31 cellular contexts compared by ENCODE assay signal in genomic region chr10:97029271-97029670, GRCh38.
"Had no signal": no experiment of that assay in that cellular context is flagged by ENCODE, and none has a peak within 500 bp of the region (broad histone marks: within the 10 kb centered on the region; RNA-seq: fewer than 3 reads in every experiment).

No MANE protein-coding gene starts in this region.

- H3K27me3 Mint-ChIP-seq: activated CD4-positive, alpha-beta memory T cell treated with anti-CD3 and anti-CD28 coated beads for 36 hours; activated T-helper 17 cell treated with anti-CD3 and anti-CD28 coated beads, Interleukin-2, amount 50 U/mL, for 72 hours had no signal

- DNase-seq: activated B cell treated with CpG ODN at 0.5 μM for 24 hours; activated CD4-positive, alpha-beta memory T cell treated with anti-CD3 and anti-CD28 coated beads for 36 hours; activated CD4-positive, alpha-beta T cell treated with anti-CD3 and anti-CD28 coated beads for 4 hours; activated CD4-positive, alpha-beta T cell treated with anti-CD3 and anti-CD28 coated beads, Interleukin-2, amount 10 ng/mL, durations not matched to agents 24 days and 14 days; activated CD4-positive, alpha-beta T cell treated with anti-CD3 and anti-CD28 coated beads, Interleukin-2, amount 50 U/mL, for 1 hour; activated CD4-positive, alpha-beta T cell treated with anti-CD3 and anti-CD28 coated beads, Interleukin-2, amount 50 U/mL, for 4 hours; activated CD4-positive, CD25-positive, alpha-beta regulatory T cell treated with anti-CD3 and anti-CD28 coated beads, Interleukin-2, amount 50 U/mL, for 72 hours; activated CD8-positive, alpha-beta memory T cell treated with anti-CD3 and anti-CD28 coated beads, Interleukin-2, amount 50 U/mL, for 4 hours; activated CD8-positive, alpha-beta T cell treated with anti-CD3 and anti-CD28 coated beads for 36 hours; activated effector memory CD4-positive, alpha-beta T cell treated with anti-CD3 and anti-CD28 coated beads, Interleukin-2, amount 50 U/mL, for 16 hours; activated gamma-delta T cell treated with Interleukin-2 at 50 U/mL for 16 hours; activated naive CD4-positive, alpha-beta T cell; activated naive CD4-positive, alpha-beta T cell treated with anti-CD3 and anti-CD28 coated beads for 36 hours; activated naive CD4-positive, alpha-beta T cell treated with anti-CD3 and anti-CD28 coated beads, Interleukin-2, amount 50 U/mL, for 16 hours; activated naive CD8-positive, alpha-beta T cell treated with anti-CD3 and anti-CD28 coated beads, Interleukin-2, amount 10 ng/mL, durations not matched to agents 7 days and 5 days; activated T-cell treated with anti-CD3 and anti-CD28 coated beads for 4 hours; activated T-cell treated with anti-CD3 and anti-CD28 coated beads, Interleukin-2, amount 50 U/mL, for 1 hour; activated T-cell treated with anti-CD3 and anti-CD28 coated beads, Interleukin-2, amount 50 U/mL, for 4 hours; activated T-cell treated with anti-CD3 and anti-CD28 coated beads, Interleukin-2, amount 50 U/mL, for 72 hours; adrenal gland; amniotic stem cell; aorta; body of pancreas; central memory CD4-positive, alpha-beta T cell; T-cell; T-helper 17 cell had no signal

- H3K9me3 Mint-ChIP-seq: activated B cell treated with CpG ODN at 0.5 μM for 24 hours; activated CD4-positive, alpha-beta memory T cell treated with anti-CD3 and anti-CD28 coated beads for 36 hours; activated CD4-positive, alpha-beta T cell treated with anti-CD3 and anti-CD28 coated beads, Interleukin-2, amount 10 ng/mL, durations not matched to agents 24 days and 14 days; activated CD8-positive, alpha-beta T cell treated with anti-CD3 and anti-CD28 coated beads for 36 hours; activated naive CD4-positive, alpha-beta T cell treated with anti-CD3 and anti-CD28 coated beads for 36 hours; activated naive CD4-positive, alpha-beta T cell treated with anti-CD3 and anti-CD28 coated beads, Interleukin-2, amount 50 U/mL, for 72 hours; activated naive CD8-positive, alpha-beta T cell treated with anti-CD3 and anti-CD28 coated beads, Interleukin-2, amount 10 ng/mL, durations not matched to agents 7 days and 5 days; activated T-cell treated with anti-CD3 and anti-CD28 coated beads, Interleukin-2, amount 50 U/mL, for 4 hours; activated T-cell treated with anti-CD3 and anti-CD28 coated beads, Interleukin-2, amount 50 U/mL, for 72 hours; activated T-helper 1 cell treated with anti-CD3 and anti-CD28 coated beads, Interleukin-12 subunit alpha, Interleukin-12 subunit beta, Interleukin-2, Interleukin-4 antibody, amounts not matched to agents 30 ng/mL and 10 ng/mL and 1 ng/mL, durations not matched to agents 14 hours and 24 hours and 36 hours; activated T-helper 17 cell treated with anti-CD3 and anti-CD28 coated beads, Interleukin-2, amount 50 U/mL, for 72 hours; T-cell had no signal

- H3K4me3 ChIP-seq: adrenal gland, body of pancreas, breast epithelium had no signal

- H3K36me3 ChIP-seq: adrenal gland, brain microvascular endothelial cell, breast epithelium had no signal

- H3K27ac ChIP-seq: adrenal gland, body of pancreas, brain microvascular endothelial cell, breast epithelium had no signal

- ATAC-seq: activated CD8-positive, alpha-beta T cell treated with anti-CD3 and anti-CD28 coated beads for 36 hours; activated naive CD4-positive, alpha-beta T cell treated with anti-CD3 and anti-CD28 coated beads, Interleukin-2, amount 50 U/mL, for 72 hours; activated T-cell treated with anti-CD3 and anti-CD28 coated beads, Interleukin-2, amount 50 U/mL, for 4 hours; activated T-cell treated with anti-CD3 and anti-CD28 coated beads, Interleukin-2, amount 50 U/mL, for 72 hours; activated T-helper 17 cell treated with anti-CD3 and anti-CD28 coated beads, Interleukin-2, amount 50 U/mL, for 72 hours; body of pancreas; T-cell; T-helper 17 cell had no signal

- H3K4me1 Mint-ChIP-seq: activated CD4-positive, alpha-beta T cell treated with anti-CD3 and anti-CD28 coated beads, Interleukin-2, amount 10 ng/mL, durations not matched to agents 24 days and 14 days; activated T-helper 17 cell treated with anti-CD3 and anti-CD28 coated beads, Interleukin-2, amount 50 U/mL, for 72 hours; T-cell had no signal

- H3K9me3 ChIP-seq: adrenal gland, body of pancreas, breast epithelium had no signal

- H3K27ac Mint-ChIP-seq: activated B cell treated with CpG ODN at 0.5 μM for 24 hours; activated CD4-positive, alpha-beta memory T cell treated with anti-CD3 and anti-CD28 coated beads for 36 hours; activated CD4-positive, alpha-beta T cell treated with anti-CD3 and anti-CD28 coated beads, Interleukin-2, amount 10 ng/mL, durations not matched to agents 24 days and 14 days; activated CD8-positive, alpha-beta T cell treated with anti-CD3 and anti-CD28 coated beads for 36 hours; activated naive CD4-positive, alpha-beta T cell treated with anti-CD3 and anti-CD28 coated beads for 36 hours; activated naive CD4-positive, alpha-beta T cell treated with anti-CD3 and anti-CD28 coated beads, Interleukin-2, amount 50 U/mL, for 72 hours; activated naive CD8-positive, alpha-beta T cell treated with anti-CD3 and anti-CD28 coated beads, Interleukin-2, amount 10 ng/mL, durations not matched to agents 7 days and 5 days; activated T-cell treated with anti-CD3 and anti-CD28 coated beads, Interleukin-2, amount 50 U/mL, for 72 hours; activated T-helper 1 cell treated with anti-CD3 and anti-CD28 coated beads, Interleukin-12 subunit alpha, Interleukin-12 subunit beta, Interleukin-2, Interleukin-4 antibody, amounts not matched to agents 30 ng/mL and 10 ng/mL and 1 ng/mL, durations not matched to agents 14 hours and 24 hours and 36 hours; activated T-helper 17 cell treated with anti-CD3 and anti-CD28 coated beads, Interleukin-2, amount 50 U/mL, for 72 hours; T-cell; T-helper 17 cell had no signal

- H3K36me3 Mint-ChIP-seq: activated CD4-positive, alpha-beta memory T cell treated with anti-CD3 and anti-CD28 coated beads for 36 hours; activated naive CD4-positive, alpha-beta T cell treated with anti-CD3 and anti-CD28 coated beads, Interleukin-2, amount 50 U/mL, for 72 hours; activated naive CD8-positive, alpha-beta T cell treated with anti-CD3 and anti-CD28 coated beads, Interleukin-2, amount 10 ng/mL, durations not matched to agents 7 days and 5 days; T-cell had no signal

- H3K4me3 Mint-ChIP-seq: activated B cell treated with CpG ODN at 0.5 μM for 24 hours; activated CD4-positive, alpha-beta memory T cell treated with anti-CD3 and anti-CD28 coated beads for 36 hours; activated CD4-positive, alpha-beta T cell treated with anti-CD3 and anti-CD28 coated beads, Interleukin-2, amount 10 ng/mL, durations not matched to agents 24 days and 14 days; activated CD8-positive, alpha-beta T cell treated with anti-CD3 and anti-CD28 coated beads for 36 hours; activated naive CD4-positive, alpha-beta T cell treated with anti-CD3 and anti-CD28 coated beads for 36 hours; activated naive CD8-positive, alpha-beta T cell treated with anti-CD3 and anti-CD28 coated beads, Interleukin-2, amount 10 ng/mL, durations not matched to agents 7 days and 5 days; activated T-cell treated with anti-CD3 and anti-CD28 coated beads, Interleukin-2, amount 50 U/mL, for 4 hours; activated T-cell treated with anti-CD3 and anti-CD28 coated beads, Interleukin-2, amount 50 U/mL, for 72 hours; activated T-helper 1 cell treated with anti-CD3 and anti-CD28 coated beads, Interleukin-12 subunit alpha, Interleukin-12 subunit beta, Interleukin-2, Interleukin-4 antibody, amounts not matched to agents 30 ng/mL and 10 ng/mL and 1 ng/mL, durations not matched to agents 14 hours and 24 hours and 36 hours; activated T-helper 17 cell treated with anti-CD3 and anti-CD28 coated beads, Interleukin-2, amount 50 U/mL, for 72 hours; T-cell; T-helper 17 cell had no signal

- H3K27me3 ChIP-seq: adrenal gland, body of pancreas, brain microvascular endothelial cell, breast epithelium had no signal
